8 cellular contexts compared by ENCODE assay signal in genomic region chr1:212477014-212477679, GRCh38. TPM values are rescaled to one million over a fixed set of nuclear protein-coding genes. Genes with fewer than 3 reads are reported as not detected.
DNase-seq lines count a peak whose midpoint lies in the region; ATAC-seq and TF ChIP-seq lines count a peak whose summit lies in the region.

No MANE protein-coding gene starts in this region.

- H3K4me3 ChIP-seq in lower leg skin (ENCODE audit: low read depth, poor library complexity, severe bottlenecking): no peak overlapping the region

- DNase-seq in COLO668 (lab: John Stamatoyannopoulos, UW; ENCODE audit: unreplicated experiment): peak; percentile 87
- DNase-seq in NCI-H748 treated with DMSO at 0.1 percent for 48 hours (lab: John Stamatoyannopoulos, UW): peak; percentile 40
- DNase-seq in activated CD4-positive, alpha-beta T cell treated with anti-CD3 and anti-CD28 coated beads, Interleukin-2, amount 50 U/mL, for 1 hour: peak; percentile 68
- DNase-seq in lower leg skin (ENCODE audit: low spot score in 2 of 2): peak; percentile 87 to 97
- peak; percentile 33 for DNase-seq in stimulated activated CD8-positive, alpha-beta memory T cell treated with anti-CD3 and anti-CD28 coated beads, Interleukin-12 subunit alpha, Interleukin-12 subunit beta, amount 100 ng/mL, for 24 hours (ENCODE audit: extremely low read depth)

- no peaks in the 10 kb centered on the region for H3K36me3 Mint-ChIP-seq in dendritic cell treated with granulocyte-macrophage colony-stimulating factor and Interleukin-4, amounts not matched to agents 40 ng/mL and 50 ng/mL, for 4 days (ENCODE audit: low read depth)

- peak in 2 of 3 donors; percentile 25 to 72 for TF ChIP-seq CTCF in lower leg skin (IDR thresholded peaks at IDR 0.05)

- intact Hi-C loops in dendritic cell treated with granulocyte-macrophage colony-stimulating factor and Interleukin-4, amounts not matched to agents 40 ng/mL and 50 ng/mL, for 4 days (cut with micrococcal nuclease): loop anchor here (5.0 kb wide), 1 partner anchor 305 kb away; no protein-coding TSS in a partner anchor
- intact Hi-C loops in lower leg skin (cut with DNase I; ENCODE audit: low total_unique reads): loop anchor here (10.0 kb wide), 1 partner anchor 148 kb away; a partner anchor contains a TSS

- peak overlapping the region; percentile 27 for H3K4me3 Mint-ChIP-seq in dendritic cell treated with granulocyte-macrophage colony-stimulating factor and Interleukin-4, amounts not matched to agents 40 ng/mL and 50 ng/mL, for 4 days

- 26 to 29% methylated on average over 12 of the region's 12 CpGs for WGBS in lower leg skin, 2 donors

- H3K4me1 Mint-ChIP-seq in dendritic cell treated with granulocyte-macrophage colony-stimulating factor and Interleukin-4, amounts not matched to agents 40 ng/mL and 50 ng/mL, for 4 days (ENCODE audit: low read depth): peaks cover 47% of the 10 kb centered on the region

- no peaks in the 10 kb centered on the region for H3K9me3 Mint-ChIP-seq in dendritic cell treated with granulocyte-macrophage colony-stimulating factor and Interleukin-4, amounts not matched to agents 40 ng/mL and 50 ng/mL, for 4 days

- ATAC-seq in GM19455 (IDR thresholded peaks at IDR 0.05; ENCODE audit: unreplicated experiment): peak; percentile 90
- peak; percentile 87 for ATAC-seq in HG03521 (IDR thresholded peaks at IDR 0.05; ENCODE audit: unreplicated experiment)

- H3K27me3 Mint-ChIP-seq in dendritic cell treated with granulocyte-macrophage colony-stimulating factor and Interleukin-4, amounts not matched to agents 40 ng/mL and 50 ng/mL, for 4 days: peaks cover 25% of the 10 kb centered on the region

- H3K27ac Mint-ChIP-seq in dendritic cell treated with granulocyte-macrophage colony-stimulating factor and Interleukin-4, amounts not matched to agents 40 ng/mL and 50 ng/mL, for 4 days: peak overlapping the region; percentile 53

- TF ChIP-seq POLR2A in lower leg skin (IDR thresholded peaks at IDR 0.05): no peak

RNA-seq across cellular contexts. Expression of gene NENF, which starts 44.4 kb away (rescaled TPM):
- total RNA-seq in lower leg skin: 100 to 1,000 TPM in 1 of 4 donors, 10 to 100 TPM in 3; 82.8 to 139 (median 84.6) TPM

Comparison
In these comparisons a context has a peak if more than half of its experiments do, and no peak if none do; other contexts are left out.
1. DNase-seq: peak in every context shown above with its lines; median percentile 92 in lower leg skin; 87 in COLO668; 68 in activated CD4-positive, alpha-beta T cell treated with anti-CD3 and anti-CD28 coated beads, Interleukin-2, amount 50 U/mL, for 1 hour; 40 in NCI-H748 treated with DMSO at 0.1 percent for 48 hours; 33 in stimulated activated CD8-positive, alpha-beta memory T cell treated with anti-CD3 and anti-CD28 coated beads, Interleukin-12 subunit alpha, Interleukin-12 subunit beta, amount 100 ng/mL, for 24 hours.